Comparison of ENCODE assay signal across 17 cellular contexts in the genomic region with DNA sequence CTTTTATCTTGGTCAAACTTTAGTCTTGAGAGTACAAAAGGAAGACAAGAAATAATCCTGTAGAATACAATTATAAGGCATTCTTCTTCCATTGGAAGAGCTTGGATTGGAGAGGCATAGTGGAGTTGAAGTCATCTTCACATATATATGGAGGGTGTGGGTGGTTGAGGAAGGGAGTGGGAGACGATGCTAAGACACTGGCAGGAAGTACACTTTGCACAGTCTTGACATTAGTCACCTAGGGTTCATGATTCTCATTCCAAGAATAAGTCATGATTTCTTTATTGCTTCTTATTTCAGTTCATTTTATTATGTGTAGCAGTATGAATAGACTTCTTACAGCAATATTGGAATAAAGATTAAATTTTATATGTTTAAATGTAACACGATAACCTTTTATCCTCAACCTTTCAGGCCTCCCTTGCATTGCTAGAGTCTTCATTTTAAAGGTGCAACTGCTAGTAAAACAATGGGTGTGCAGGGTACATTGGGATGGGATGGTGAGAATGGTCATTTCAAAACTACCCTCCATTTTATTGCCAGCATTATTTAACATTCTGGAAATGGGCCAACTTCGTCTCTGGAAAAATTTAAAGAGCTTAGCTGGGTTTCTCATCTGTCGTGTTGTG. TPM values are rescaled to one million over a fixed set of nuclear protein-coding genes. Genes with fewer than 3 reads are reported as not detected.
DNase-seq lines count a peak whose midpoint lies in the region; ATAC-seq and TF ChIP-seq lines count a peak whose summit lies in the region.
"Had no signal": no experiment of that assay in that cellular context is flagged by ENCODE, and none has a peak within 500 bp of the region (broad histone marks: within the 10 kb centered on the region; RNA-seq: fewer than 3 reads in every experiment).

No MANE protein-coding gene starts in this region.

- peak; percentile 31 for DNase-seq in stimulated activated CD4-positive, alpha-beta T cell treated with anti-CD3 and anti-CD28 coated beads, Interleukin-1b, Interleukin-23, amount 100 ng/mL, for 48 hours
- DNase-seq in stimulated activated CD4-positive, alpha-beta T cell treated with anti-CD3 and anti-CD28 coated beads, Interleukin-12 subunit alpha, Interleukin-12 subunit beta, amount 100 ng/mL, for 4 hours: no peak
- peak; percentile 8 for DNase-seq in dermis blood vessel endothelial cell
- peak in 1 of 2 donors; percentile 40 for DNase-seq in stimulated activated naive CD8-positive, alpha-beta T cell treated with anti-CD3 and anti-CD28 coated beads, Interleukin-15, amount 100 ng/mL, for 72 hours
- no peak for DNase-seq in nephron progenitor cell
- no peak for DNase-seq in NK-92 treated with Interleukin-12 subunit alpha and Interleukin-12 subunit beta, amount 100 ng/mL, for 24 hours (lab: John Stamatoyannopoulos, UW)
- DNase-seq: activated effector memory CD4-positive, alpha-beta T cell treated with Interleukin-2 at 50 U/mL for 16 hours; effector CD8-positive, alpha-beta T cell; foreskin melanocyte; NCI-H1105; uterus had no signal

- H3K9me3 Mint-ChIP-seq in stimulated activated naive CD8-positive, alpha-beta T cell treated with anti-CD3 and anti-CD28 coated beads, Interleukin-15, amount 100 ng/mL, for 72 hours: no peaks in the 10 kb centered on the region
- no peaks in the 10 kb centered on the region for H3K9me3 Mint-ChIP-seq in nephron progenitor cell
- H3K9me3 Mint-ChIP-seq: brain; neural crest cell; stimulated activated memory B cell treated with anti-CD40 and anti-IgM and Interleukin-4, amounts not matched to agents 10 μg/mL and 1 μg/mL and 100 μg/mL, for 72 hours had no signal

- H3K36me3 Mint-ChIP-seq in nephron progenitor cell (ENCODE audit: low read depth): no peaks in the 10 kb centered on the region
- H3K36me3 Mint-ChIP-seq: brain; stimulated activated memory B cell treated with anti-CD40 and anti-IgM and Interleukin-4, amounts not matched to agents 10 μg/mL and 1 μg/mL and 100 μg/mL, for 72 hours had no signal

- peak overlapping the region; percentile 14 to 35 for H3K4me3 Mint-ChIP-seq in stimulated activated naive CD8-positive, alpha-beta T cell treated with anti-CD3 and anti-CD28 coated beads, Interleukin-15, amount 100 ng/mL, for 72 hours
- H3K4me3 Mint-ChIP-seq in nephron progenitor cell: no peak overlapping the region
- H3K4me3 Mint-ChIP-seq: B cell; brain; neural crest cell; stimulated activated memory B cell treated with anti-CD40 and anti-IgM and Interleukin-4, amounts not matched to agents 10 μg/mL and 1 μg/mL and 100 μg/mL, for 72 hours had no signal

- TF ChIP-seq CTCF in nephron progenitor cell (IDR thresholded peaks at IDR 0.05): no peak

- H3K27me3 Mint-ChIP-seq in stimulated activated naive CD8-positive, alpha-beta T cell treated with anti-CD3 and anti-CD28 coated beads, Interleukin-15, amount 100 ng/mL, for 72 hours: no peaks in the 10 kb centered on the region
- H3K27me3 Mint-ChIP-seq in nephron progenitor cell (ENCODE audit: low read depth, poor library complexity): peaks cover 2% of the 10 kb centered on the region
- H3K27me3 Mint-ChIP-seq: brain had no signal

- ATAC-seq in HG03520 (IDR thresholded peaks at IDR 0.05; ENCODE audit: unreplicated experiment) (peak; percentile 50), HG02970 (IDR thresholded peaks at IDR 0.05; ENCODE audit: low FRiP score, unreplicated experiment) (no peak)
- ATAC-seq in stimulated activated naive CD8-positive, alpha-beta T cell treated with anti-CD3 and anti-CD28 coated beads, Interleukin-15, amount 100 ng/mL, for 72 hours: peak; percentile 96
- ATAC-seq: stimulated activated memory B cell treated with anti-CD40 and anti-IgM and Interleukin-4, amounts not matched to agents 10 μg/mL and 1 μg/mL and 100 μg/mL, for 72 hours had no signal

- H3K4me1 Mint-ChIP-seq in stimulated activated naive CD8-positive, alpha-beta T cell treated with anti-CD3 and anti-CD28 coated beads, Interleukin-15, amount 100 ng/mL, for 72 hours: peaks cover 32% of the 10 kb centered on the region
- H3K4me1 Mint-ChIP-seq in nephron progenitor cell: no peaks in the 10 kb centered on the region
- H3K4me1 Mint-ChIP-seq: B cell; brain; neural crest cell; stimulated activated memory B cell treated with anti-CD40 and anti-IgM and Interleukin-4, amounts not matched to agents 10 μg/mL and 1 μg/mL and 100 μg/mL, for 72 hours had no signal

- peak overlapping the region; percentile 5 to 95 for H3K27ac Mint-ChIP-seq in stimulated activated naive CD8-positive, alpha-beta T cell treated with anti-CD3 and anti-CD28 coated beads, Interleukin-15, amount 100 ng/mL, for 72 hours
- no peak overlapping the region for H3K27ac Mint-ChIP-seq in nephron progenitor cell
- H3K27ac Mint-ChIP-seq: B cell; stimulated activated memory B cell treated with anti-CD40 and anti-IgM and Interleukin-4, amounts not matched to agents 10 μg/mL and 1 μg/mL and 100 μg/mL, for 72 hours had no signal

RNA-seq across cellular contexts. Expression of gene SLC26A3, which starts 12.3 kb away (rescaled TPM):
- not detected in 2 replicates for total RNA-seq in dermis blood vessel endothelial cell
- total RNA-seq: B cell, neural crest cell had no signal

Comparison
In these comparisons a context has a peak if more than half of its experiments do, and no peak if none do; other contexts are left out.
1. DNase-seq: peak in stimulated activated CD4-positive, alpha-beta T cell treated with anti-CD3 and anti-CD28 coated beads, Interleukin-1b, Interleukin-23, amount 100 ng/mL, for 48 hours (single experiment) and dermis blood vessel endothelial cell (single experiment); none in stimulated activated CD4-positive, alpha-beta T cell treated with anti-CD3 and anti-CD28 coated beads, Interleukin-12 subunit alpha, Interleukin-12 subunit beta, amount 100 ng/mL, for 4 hours (single experiment), nephron progenitor cell (single experiment) and NK-92 treated with Interleukin-12 subunit alpha and Interleukin-12 subunit beta, amount 100 ng/mL, for 24 hours (single experiment).